In the genomic region with DNA sequence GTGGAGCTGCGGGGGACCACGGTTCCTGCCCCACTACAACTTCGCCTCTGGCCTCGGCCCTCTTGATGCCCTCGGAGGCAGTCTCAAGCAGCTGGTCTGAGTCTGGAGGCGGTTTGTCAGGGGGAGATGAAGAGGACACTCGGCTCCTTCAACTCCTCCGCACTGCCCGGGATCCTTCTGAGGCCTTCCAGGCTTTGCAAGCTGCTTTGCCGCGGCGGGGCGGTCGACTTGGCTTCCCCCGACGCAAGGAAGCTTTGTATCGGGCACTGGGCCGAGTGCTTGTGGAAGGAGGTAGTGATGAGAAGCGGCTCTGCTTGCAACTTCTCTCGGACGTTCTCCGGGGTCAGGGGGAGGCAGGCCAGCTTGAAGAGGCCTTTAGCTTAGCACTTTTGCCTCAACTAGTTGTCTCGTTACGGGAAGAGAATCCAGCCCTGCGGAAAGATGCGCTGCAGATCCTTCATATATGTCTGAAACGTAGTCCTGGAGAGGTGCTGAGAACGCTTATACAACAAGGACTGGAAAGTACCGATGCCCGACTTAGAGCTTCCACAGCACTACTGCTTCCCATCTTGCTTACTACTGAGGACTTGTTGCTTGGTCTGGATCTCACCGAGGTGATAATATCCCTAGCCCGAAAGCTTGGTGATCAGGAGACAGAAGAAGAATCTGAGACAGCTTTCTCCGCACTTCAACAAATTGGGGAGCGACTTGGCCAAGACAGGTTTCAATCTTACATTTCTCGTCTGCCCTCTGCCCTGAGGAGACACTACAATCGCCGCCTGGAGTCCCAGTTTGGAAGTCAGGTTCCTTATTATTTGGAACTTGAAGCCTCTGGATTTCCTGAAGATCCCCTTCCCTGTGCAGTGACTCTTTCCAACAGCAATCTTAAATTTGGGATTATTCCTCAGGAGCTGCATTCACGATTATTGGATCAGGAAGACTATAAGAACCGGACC, we compare ENCODE assay signal across 8 cellular contexts. TPM values are rescaled to one million over a fixed set of nuclear protein-coding genes. Genes with fewer than 3 reads are reported as not detected.
DNase-seq lines count a peak whose midpoint lies in the region; ATAC-seq lines count a peak whose summit lies in the region.

No MANE protein-coding gene starts in this region.

- H3K27ac Mint-ChIP-seq in activated CD8-positive, alpha-beta memory T cell treated with anti-CD3 and anti-CD28 coated beads, Interleukin-2, amount 10 ng/mL, durations not matched to agents 7 days and 5 days, result no peak overlapping the region

- peak; percentile 35 for DNase-seq in ACHN
- peak; percentile 56 for DNase-seq in HK-2 (ENCODE audit: unreplicated experiment)
- DNase-seq in activated CD8-positive, alpha-beta memory T cell treated with anti-CD3 and anti-CD28 coated beads, Interleukin-2, amount 10 ng/mL, durations not matched to agents 7 days and 5 days, result peak; percentile 61
- DNase-seq in Right ventricle myocardium inferior (ENCODE audit: missing footprints), result peak; percentile 83
- DNase-seq in pons (ENCODE audit: low spot score), result peak; percentile 55

- peak overlapping the region; percentile 76 for H3K4me3 ChIP-seq in GM08714 (ENCODE audit: low read length)

- H3K9me3 Mint-ChIP-seq in activated CD8-positive, alpha-beta memory T cell treated with anti-CD3 and anti-CD28 coated beads, Interleukin-2, amount 10 ng/mL, durations not matched to agents 7 days and 5 days (ENCODE audit: low read depth), result no peaks in the 10 kb centered on the region

- H3K36me3 Mint-ChIP-seq in activated CD8-positive, alpha-beta memory T cell treated with anti-CD3 and anti-CD28 coated beads, Interleukin-2, amount 10 ng/mL, durations not matched to agents 7 days and 5 days, result peaks cover 19% of the 10 kb centered on the region

- H3K27me3 Mint-ChIP-seq in activated CD8-positive, alpha-beta memory T cell treated with anti-CD3 and anti-CD28 coated beads, Interleukin-2, amount 10 ng/mL, durations not matched to agents 7 days and 5 days, result no peaks in the 10 kb centered on the region

- CTCF ChIA-PET in activated CD8-positive, alpha-beta memory T cell treated with anti-CD3 and anti-CD28 coated beads, Interleukin-2, amount 10 ng/mL, durations not matched to agents 7 days and 5 days (lab: Charles Lee), result interaction anchor here (1.0 to 2.4 kb wide), 6 partner anchors 17 to 305 kb away, joined by 3 to 11 read pairs (median 5); a partner anchor contains a TSS

- no peak for ATAC-seq in activated CD8-positive, alpha-beta memory T cell treated with anti-CD3 and anti-CD28 coated beads, Interleukin-2, amount 10 ng/mL, durations not matched to agents 7 days and 5 days
- ATAC-seq in Right ventricle myocardium inferior (peak; percentile 14), GM18868 (IDR thresholded peaks at IDR 0.05; ENCODE audit: unreplicated experiment) (no peak), GM21447 (IDR thresholded peaks at IDR 0.05; ENCODE audit: unreplicated experiment) (no peak)

- H3K4me3 Mint-ChIP-seq in activated CD8-positive, alpha-beta memory T cell treated with anti-CD3 and anti-CD28 coated beads, Interleukin-2, amount 10 ng/mL, durations not matched to agents 7 days and 5 days, result no peak overlapping the region

- peaks cover 55% of the 10 kb centered on the region for H3K4me1 Mint-ChIP-seq in activated CD8-positive, alpha-beta memory T cell treated with anti-CD3 and anti-CD28 coated beads, Interleukin-2, amount 10 ng/mL, durations not matched to agents 7 days and 5 days

- in situ Hi-C loops in ACHN (cut with HindIII; ENCODE audit: low pct_ligation_motif_present, low pct_unique_long_range_greater_than_20kb, low sequenced_read_pairs), result no loop called here

- intact Hi-C loops in Right ventricle myocardium inferior (cut with DNase I), result loop anchor here (1.0 to 5.0 kb wide), 4 partner anchors 51 to 171 kb away; a partner anchor contains a TSS

RNA-seq across cellular contexts. Expression of a gene that starts 0.9 kb away (rescaled TPM):
- 10 to 100 TPM in 1 of 2 experiments, 1 to 10 TPM in 1; 8.2 to 10.7 TPM for total RNA-seq in activated CD8-positive, alpha-beta memory T cell treated with anti-CD3 and anti-CD28 coated beads, Interleukin-2, amount 10 ng/mL, durations not matched to agents 7 days and 5 days
- 20.5 TPM for total RNA-seq in Right ventricle myocardium inferior

RNA-seq across cellular contexts. Expression of a gene that starts 1.1 kb away (rescaled TPM):
- total RNA-seq in activated CD8-positive, alpha-beta memory T cell treated with anti-CD3 and anti-CD28 coated beads, Interleukin-2, amount 10 ng/mL, durations not matched to agents 7 days and 5 days, result 10 to 100 TPM; 12.1 to 14.0 TPM
- 13.0 TPM for total RNA-seq in Right ventricle myocardium inferior
